20 cellular contexts compared by ENCODE assay signal in genomic region chr5:76675364-76675763, GRCh38. TPM values are rescaled to one million over a fixed set of nuclear protein-coding genes. Genes with fewer than 3 reads are reported as not detected.
A peak's percentile ranks its signal among the peaks of the same experiment; 100 is the strongest.
DNase-seq lines count a peak whose midpoint lies in the region; ATAC-seq and TF ChIP-seq lines count a peak whose summit lies in the region.
"Had no signal": no experiment of that assay in that cellular context is flagged by ENCODE, and none has a peak within 500 bp of the region (broad histone marks: within the 10 kb centered on the region; RNA-seq: fewer than 3 reads in every experiment).

No MANE protein-coding gene starts in this region.

- in situ Hi-C loops in ACHN (cut with HindIII; ENCODE audit: low pct_ligation_motif_present, low pct_unique_long_range_greater_than_20kb, low sequenced_read_pairs): no loop called here

- H3K4me3 Mint-ChIP-seq in MCF 10A (ENCODE audit: unreplicated experiment): no peak overlapping the region
- H3K4me3 Mint-ChIP-seq: CD14-positive monocyte; CD4-positive, alpha-beta T cell; CD8-positive, alpha-beta memory T cell; H9 had no signal

- peak; percentile 38 for ATAC-seq in left lobe of liver
- ATAC-seq: GM12878 had no signal

- H3K27me3 ChIP-seq in breast epithelium (no peaks in the 10 kb centered on the region), left ventricle myocardium inferior (ENCODE audit: low read depth) (no peaks in the 10 kb centered on the region)
- H3K27me3 ChIP-seq: BLaER1 treated with 17β-estradiol and CSF1 and Interleukin-3, amounts not matched to agents 10 nM and 100 nM had no signal

- TF ChIP-seq CTCF in breast epithelium (IDR thresholded peaks at IDR 0.05) (no peak), MCF 10A (IDR thresholded peaks at IDR 0.05; ENCODE audit: unreplicated experiment) (no peak), left ventricle myocardium inferior (IDR thresholded peaks at IDR 0.05; ENCODE audit: borderline replicate concordance) (no peak)

- no TSS peak for BruUV-seq in MCF 10A (replicated peaks; lab: Mats Ljungman, UMichigan)

- no peaks in the 10 kb centered on the region for H3K9me3 Mint-ChIP-seq in MCF 10A (ENCODE audit: unreplicated experiment)
- H3K9me3 Mint-ChIP-seq: CD14-positive monocyte; CD4-positive, alpha-beta T cell; H9 had no signal

- peaks cover 8% of the 10 kb centered on the region for H3K4me1 Mint-ChIP-seq in MCF 10A (ENCODE audit: insufficient read depth, unreplicated experiment)
- H3K4me1 Mint-ChIP-seq: CD14-positive monocyte, H9 had no signal

- H3K9me3 ChIP-seq in breast epithelium: no peaks in the 10 kb centered on the region
- no peaks in the 10 kb centered on the region for H3K9me3 ChIP-seq in left ventricle myocardium inferior (replicated peaks)
- H3K9me3 ChIP-seq: BE2C; BLaER1 treated with 17β-estradiol and CSF1 and Interleukin-3, amounts not matched to agents 10 nM and 100 nM had no signal

- DNase-seq in breast epithelium (ENCODE audit: low spot score in 2 of 2): no peak
- no peak for DNase-seq in MCF 10A (ENCODE audit: unreplicated experiment)
- DNase-seq in left ventricle myocardium inferior: no peak
- no peak for DNase-seq in cardiac septum (ENCODE audit: low spot score)
- DNase-seq in left lobe of liver (ENCODE audit: low spot score): no peak
- no peak for DNase-seq in ACHN
- DNase-seq: AML-193; CD4-positive, alpha-beta T cell; CD8-positive, alpha-beta memory T cell; DMS 273 treated with DMSO at 0.1 percent for 48 hours; DMS79; EL; GDM1; GM23248; H9 had no signal

- intact Hi-C loops in breast epithelium (cut with DNase I; ENCODE audit: low total_unique reads): no loop called here
- intact Hi-C loops in MCF 10A (cut with micrococcal nuclease): no loop called here
- intact Hi-C loops in left ventricle myocardium inferior (cut with micrococcal nuclease): no loop called here
- intact Hi-C loops in cardiac septum (cut with DNase I): loop anchor here (5.0 kb wide), 1 partner anchor 42 kb away; the partner anchor contains the start of gene F2R

- H3K27ac ChIP-seq in breast epithelium (peak overlapping the region; percentile 25 to 41), left ventricle myocardium inferior (replicated peaks) (peak overlapping the region; percentile 57)
- H3K27ac ChIP-seq: 22Rv1; BLaER1 treated with 17β-estradiol and CSF1 and Interleukin-3, amounts not matched to agents 10 nM and 100 nM; GM23248 had no signal

- H3K27ac Mint-ChIP-seq in MCF 10A (ENCODE audit: low read depth, unreplicated experiment): no peak overlapping the region
- H3K27ac Mint-ChIP-seq: CD4-positive, alpha-beta T cell; H9 had no signal

- TF ChIP-seq POLR2A in breast epithelium (IDR thresholded peaks at IDR 0.05): no peak

- H3K36me3 ChIP-seq in breast epithelium: no peaks in the 10 kb centered on the region
- no peaks in the 10 kb centered on the region for H3K36me3 ChIP-seq in left ventricle myocardium inferior
- H3K36me3 ChIP-seq: BE2C had no signal

- H3K4me1 ChIP-seq in breast epithelium (no peaks in the 10 kb centered on the region), left ventricle myocardium inferior (peaks cover 14% of the 10 kb centered on the region)
- H3K4me1 ChIP-seq: BE2C; BLaER1 treated with 17β-estradiol and CSF1 and Interleukin-3, amounts not matched to agents 10 nM and 100 nM had no signal

- no peaks in the 10 kb centered on the region for H3K27me3 Mint-ChIP-seq in MCF 10A (ENCODE audit: insufficient read depth, unreplicated experiment)
- H3K27me3 Mint-ChIP-seq: CD4-positive, alpha-beta T cell; CD8-positive, alpha-beta memory T cell had no signal

- no peaks in the 10 kb centered on the region for H3K36me3 Mint-ChIP-seq in MCF 10A (ENCODE audit: insufficient read depth, unreplicated experiment)

- H3K4me3 ChIP-seq in breast epithelium (no peak overlapping the region), left ventricle myocardium inferior (peak overlapping the region; percentile 36)
- H3K4me3 ChIP-seq: BLaER1 treated with 17β-estradiol and CSF1 and Interleukin-3, amounts not matched to agents 10 nM and 100 nM; GM12878; GM23248 had no signal

- CTCF ChIA-PET in MCF 10A (lab: Yijun Ruan, JAX): interaction anchor here (0.7 kb wide), 1 partner anchor 104 kb away, joined by 3 read pairs; no protein-coding TSS in a partner anchor

- POLR2A ChIA-PET in MCF 10A (lab: Yijun Ruan, JAX): no interaction called here

RNA-seq across cellular contexts. Expression of gene F2R, which starts 40.6 kb away (rescaled TPM):
- total RNA-seq in breast epithelium: 10 to 100 TPM; 15.1 to 39.4 (median 27.2) TPM
- total RNA-seq in MCF 10A (2022): 17.3 and 17.6 TPM in 2 replicates
- 9.4 TPM for total RNA-seq in left ventricle myocardium inferior
- 33.5 TPM for total RNA-seq in cardiac septum
- total RNA-seq in left lobe of liver: 5.4 TPM

RNA-seq across cellular contexts. Expression of gene F2RL2, which starts 52.2 kb away (rescaled TPM):
- total RNA-seq in breast epithelium (1 to 10 TPM in 2 of 3 donors, under 1 TPM in 1; under 0.01 to 3.4 (median 2.9) TPM), MCF 10A (2022) (0.17 and 0.28 TPM in 2 replicates), left ventricle myocardium inferior (0.22 TPM), cardiac septum (3.4 TPM), left lobe of liver (0.28 TPM)
- total RNA-seq: CD4-positive, alpha-beta T cell; GM12878; GM23248; H9 had no signal
